In genomic region chr6:79601020-79601609, GRCh38 we compare ENCODE assay signal across 10 cellular contexts. TPM values are rescaled to one million over a fixed set of nuclear protein-coding genes. Genes with fewer than 3 reads are reported as not detected.
DNase-seq lines count a peak whose midpoint lies in the region; TF ChIP-seq lines count a peak whose summit lies in the region.
"Had no signal": no experiment of that assay in that cellular context is flagged by ENCODE, and none has a peak within 500 bp of the region (broad histone marks: within the 10 kb centered on the region; RNA-seq: fewer than 3 reads in every experiment).

No MANE protein-coding gene starts in this region.

- H3K4me1 ChIP-seq in hepatocyte (ENCODE audit: insufficient read depth) = peaks cover 22% of the 10 kb centered on the region

- TF ChIP-seq CTCF in brain (conservative IDR thresholded peaks at IDR 0.05) = no peak
- no peak for TF ChIP-seq CTCF in hepatocyte (IDR thresholded peaks at IDR 0.05; ENCODE audit: poor library complexity)
- TF ChIP-seq CTCF in type B pancreatic cell (conservative IDR thresholded peaks at IDR 0.05) = no peak
- TF ChIP-seq CTCF in endothelial cell (IDR thresholded peaks at IDR 0.05; ENCODE audit: unreplicated experiment) = no peak

- H3K9me3 Mint-ChIP-seq in brain = peaks cover 0 to 7% (median 0%) of the 10 kb centered on the region in 5 experiments
- peaks cover 6% of the 10 kb centered on the region for H3K9me3 Mint-ChIP-seq in type B pancreatic cell
- H3K9me3 Mint-ChIP-seq in endothelial cell (ENCODE audit: unreplicated experiment) = no peaks in the 10 kb centered on the region

- H3K27me3 ChIP-seq in hepatocyte = no peaks in the 10 kb centered on the region

- H3K4me1 Mint-ChIP-seq in brain (peaks cover 34% of the 10 kb centered on the region), type B pancreatic cell (ENCODE audit: unreplicated experiment) (peaks cover 28% of the 10 kb centered on the region), endothelial cell (ENCODE audit: unreplicated experiment) (no peaks in the 10 kb centered on the region)

- H3K4me3 ChIP-seq in hepatocyte = no peak overlapping the region

- H3K27ac Mint-ChIP-seq in brain (peak overlapping the region in 3 of 5 experiments; percentile 1 to 77 (median 63)), type B pancreatic cell (peak overlapping the region; percentile 79), endothelial cell (ENCODE audit: unreplicated experiment) (no peak overlapping the region)

- H3K4me2 ChIP-seq in hepatocyte = peak overlapping the region; percentile 69

- H3K27me3 Mint-ChIP-seq in brain (no peaks in the 10 kb centered on the region), type B pancreatic cell (no peaks in the 10 kb centered on the region), endothelial cell (ENCODE audit: unreplicated experiment) (no peaks in the 10 kb centered on the region)

- H3K4me3 Mint-ChIP-seq in brain (no peak overlapping the region), type B pancreatic cell (peak overlapping the region; percentile 58), endothelial cell (ENCODE audit: unreplicated experiment) (no peak overlapping the region)

- H3K79me2 ChIP-seq in hepatocyte = no peaks in the 10 kb centered on the region

- no peaks in the 10 kb centered on the region for H3K9me2 ChIP-seq in hepatocyte (replicated peaks; ENCODE audit: insufficient read depth)

- H3K9me3 ChIP-seq in hepatocyte (ENCODE audit: low read depth) = no peaks in the 10 kb centered on the region

- no peaks in the 10 kb centered on the region for H4K20me1 ChIP-seq in hepatocyte (ENCODE audit: insufficient read depth, poor library complexity, severe bottlenecking)

- H3K36me3 Mint-ChIP-seq in brain (no peaks in the 10 kb centered on the region), type B pancreatic cell (peaks cover 14% of the 10 kb centered on the region), endothelial cell (ENCODE audit: low read depth, unreplicated experiment) (no peaks in the 10 kb centered on the region)

- H3K27ac ChIP-seq in hepatocyte = peak overlapping the region; percentile 80

- WGBS in hepatocyte (ENCODE audit: low lambda C conversion rate, missing lambda C conversion rate) = 34% methylated on average over 3 of the region's 3 CpGs

- no peak overlapping the region for H2AFZ ChIP-seq in hepatocyte

- DNase-seq in NCI-H2196 (lab: John Stamatoyannopoulos, UW; ENCODE audit: unreplicated experiment) (peak; percentile 38), NCI-H2196 treated with DMSO at 0.1 percent for 48 hours (lab: John Stamatoyannopoulos, UW; ENCODE audit: unreplicated experiment) (no peak), hepatocyte (ENCODE audit: low spot score) (peak; percentile 57), type B pancreatic cell (ENCODE audit: extremely low spot score, unreplicated experiment) (no peak), endothelial cell (ENCODE audit: low spot score) (no peak), activated gamma-delta T cell treated with Interleukin-2 at 50 U/mL for 16 hours (no peak), GF-D8 (lab: John Stamatoyannopoulos, UW) (no peak)
- DNase-seq: MM.1S; NK-92 treated with Interleukin-12 subunit alpha and Interleukin-12 subunit beta, amount 100 ng/mL, for 24 hours had no signal

- no peaks in the 10 kb centered on the region for H3K36me3 ChIP-seq in hepatocyte (replicated peaks; ENCODE audit: insufficient read depth, low read depth)

RNA-seq across cellular contexts. Expression of gene SH3BGRL2, which starts 30.0 kb away (rescaled TPM):
- polyA plus RNA-seq in brain (ENCODE audit: insufficient read depth, low read depth, low replicate concordance) (34.4 TPM), hepatocyte (23.4 and 24.1 TPM in 2 replicates)
- total RNA-seq in hepatocyte (63.6 and 71.4 TPM in 2 replicates), type B pancreatic cell (ENCODE audit: low replicate concordance) (40.0 and 75.3 TPM in 2 replicates), endothelial cell (ENCODE audit: unreplicated experiment) (7.0 TPM)

Comparison
In these comparisons a context has a peak if more than half of its experiments do, and no peak if none do; other contexts are left out.
1. DNase-seq: peak in NCI-H2196 (single experiment) and hepatocyte (single experiment); none in NCI-H2196 treated with DMSO at 0.1 percent for 48 hours (single experiment), type B pancreatic cell (single experiment), endothelial cell (single experiment), activated gamma-delta T cell treated with Interleukin-2 at 50 U/mL for 16 hours (single experiment) and GF-D8 (single experiment).